8 cellular contexts compared by ENCODE assay signal in genomic region chr5:149345147-149345891, GRCh38. TPM values are rescaled to one million over a fixed set of nuclear protein-coding genes. Genes with fewer than 3 reads are reported as not detected.
DNase-seq lines count a peak whose midpoint lies in the region; ATAC-seq and TF ChIP-seq lines count a peak whose summit lies in the region.

Gene GRPEL2, plus strand, starts transcription at chr5:149345499. Its CDS starts 41 bp downstream, at chr5:149345540.

- no peak within 1 kb of the TSS for H3K23ac ChIP-seq in trophoblast cell (ENCODE audit: low read length)

- peak; percentile 98 for ATAC-seq in HG02642 (IDR thresholded peaks at IDR 0.05; ENCODE audit: poor library complexity, unreplicated experiment)

- peak within 1 kb of the TSS; percentile 69 for H3K4me2 ChIP-seq in trophoblast cell (ENCODE audit: low read length)

- H3K14ac ChIP-seq in trophoblast cell (ENCODE audit: low read length) = peak within 1 kb of the TSS; percentile 93

- no peaks in the 10 kb centered on the region for H3K9me3 ChIP-seq in cardiac muscle cell (ENCODE audit: low read depth)
- H3K9me3 ChIP-seq in trophoblast cell (ENCODE audit: insufficient read depth, low read depth, low read length) = no peaks in the 10 kb centered on the region
- no peaks in the 10 kb centered on the region for H3K9me3 ChIP-seq in transverse colon

- peak within 1 kb of the TSS; percentile 99 for H4K8ac ChIP-seq in trophoblast cell (ENCODE audit: low read depth, low read length)

- no peak for TF ChIP-seq CTCF in cardiac muscle cell (IDR thresholded peaks at IDR 0.05; ENCODE audit: low read depth, low read length)
- TF ChIP-seq CTCF in transverse colon (IDR thresholded peaks at IDR 0.05) = peak in 1 of 5 experiments; percentile 5

- H3K4ac ChIP-seq in trophoblast cell (ENCODE audit: low read depth, low read length) = peak within 1 kb of the TSS; percentile 53

- peaks cover 5% of the 10 kb centered on the region for H3K79me2 ChIP-seq in trophoblast cell (ENCODE audit: control insufficient read depth, insufficient read depth, low read length, poor library complexity)

- H3K4me1 ChIP-seq in cardiac muscle cell (ENCODE audit: low read depth) = peaks cover 5% of the 10 kb centered on the region
- H3K4me1 ChIP-seq in trophoblast cell (ENCODE audit: control insufficient read depth in 1 of 2, insufficient read depth in 2 of 2, low read length in 2 of 2) = peaks cover 2 to 5% of the 10 kb centered on the region in 2 experiments
- peaks cover 4 to 28% (median 12%) of the 10 kb centered on the region in 4 donors for H3K4me1 ChIP-seq in transverse colon

- H2AFZ ChIP-seq in trophoblast cell (ENCODE audit: insufficient read depth, low read length, poor library complexity) = peak within 1 kb of the TSS; percentile 83

- H3K9ac ChIP-seq in trophoblast cell (ENCODE audit: low read length) = peak within 1 kb of the TSS; percentile 53

- H2BK120ac ChIP-seq in trophoblast cell (ENCODE audit: insufficient read depth, low read length, poor library complexity) = peak within 1 kb of the TSS; percentile 24

- peak within 1 kb of the TSS; percentile 72 for H4K12ac ChIP-seq in trophoblast cell (ENCODE audit: low read depth, low read length)

- H3K27me3 ChIP-seq in cardiac muscle cell (peaks cover 29% of the 10 kb centered on the region), trophoblast cell (ENCODE audit: insufficient read depth, low read length) (no peaks in the 10 kb centered on the region), transverse colon (no peaks in the 10 kb centered on the region)

- H3K36me3 ChIP-seq in cardiac muscle cell = peaks cover 18% of the 10 kb centered on the region
- peaks cover 5 to 17% of the 10 kb centered on the region in 2 experiments for H3K36me3 ChIP-seq in trophoblast cell (ENCODE audit: control insufficient read depth in 1 of 2, insufficient read depth in 2 of 2, low read length in 2 of 2)
- H3K36me3 ChIP-seq in transverse colon = peaks cover 0 to 14% (median 7%) of the 10 kb centered on the region in 4 donors

- intact Hi-C loops in transverse colon (cut with DNase I; ENCODE audit: low total_unique reads) = no loop called here

- no CpG with 5 or more reads among the region's 54 CpGs for WGBS in trophoblast cell (ENCODE audit: extremely low coverage, insufficient coverage, insufficient read length)
- WGBS in transverse colon (ENCODE audit: low coverage in 1 of 2), 2 donors = 0 to 1% methylated on average over 2 to 42 of the region's 54 CpGs

- peak; percentile 80 for TF ChIP-seq POLR2A in GM10847 (IDR thresholded peaks at IDR 0.05; ENCODE audit: extremely low read depth, insufficient read length)
- peak; percentile 58 for TF ChIP-seq POLR2A in transverse colon (IDR thresholded peaks at IDR 0.05)

- H3K4me3 ChIP-seq in cardiac muscle cell (peak within 1 kb of the TSS; percentile 46), trophoblast cell (ENCODE audit: low read depth, low read length) (peak within 1 kb of the TSS; percentile 78), transverse colon (peak within 1 kb of the TSS; percentile 50 to 84 (median 61))

- TF ChIP-seq EP300 in transverse colon (IDR thresholded peaks at IDR 0.05; ENCODE audit: low read depth) = no peak

- peak within 1 kb of the TSS; percentile 77 for H2AK5ac ChIP-seq in trophoblast cell (ENCODE audit: low read length)

- H3K27ac ChIP-seq in cardiac muscle cell (no peak within 1 kb of the TSS), trophoblast cell (ENCODE audit: low read depth, low read length) (peak within 1 kb of the TSS; percentile 11), transverse colon (peak within 1 kb of the TSS; percentile 76 to 91 (median 87))

- H2BK5ac ChIP-seq in trophoblast cell (ENCODE audit: low read depth, low read length, poor library complexity) = peak within 1 kb of the TSS; percentile 58

- in situ Hi-C loops in transverse colon (cut with MboI; ENCODE audit: low pct_ligation_motif_present in 1 of 4, low pct_unique_long_range_greater_than_20kb in 1 of 4, low sequenced_read_pairs in 3 of 4) = loop anchor here in 1 of 4 donors (25.0 kb wide), 1 partner anchor 217 kb away; the partner anchor contains the start of gene CSNK1A1

- peaks cover 8% of the 10 kb centered on the region for H3K79me1 ChIP-seq in trophoblast cell (ENCODE audit: low read length)

- H2BK12ac ChIP-seq in trophoblast cell (ENCODE audit: low read length) = no peak within 1 kb of the TSS

- peak within 1 kb of the TSS; percentile 93 for H4K91ac ChIP-seq in trophoblast cell (ENCODE audit: low read depth, low read length)

- DNase-seq in NCI-H1417 (lab: John Stamatoyannopoulos, UW) = peak; percentile 90 to 97 (median 95)
- DNase-seq in SW 1271 (lab: John Stamatoyannopoulos, UW) = peak; percentile 94 to 98
- peak; percentile 82 for DNase-seq in activated naive CD8-positive, alpha-beta T cell treated with anti-CD3 and anti-CD28 coated beads, Interleukin-2, amount 50 U/mL, for 16 hours (ENCODE audit: low read depth, low spot score)
- peak; percentile 97 to 98 for DNase-seq in cardiac muscle cell (ENCODE audit: low read depth in 1 of 2, low spot score in 1 of 2)
- peak; percentile 98 to 99 for DNase-seq in trophoblast cell
- peak; percentile 96 for DNase-seq in transverse colon

- peak within 1 kb of the TSS; percentile 95 for H3K18ac ChIP-seq in trophoblast cell (ENCODE audit: low read length)

RNA-seq across cellular contexts. Expression of gene GRPEL2, which starts in this region (rescaled TPM):
- total RNA-seq in cardiac muscle cell (4.9 and 5.1 TPM in 2 replicates), transverse colon (10 to 100 TPM in 1 of 4 donors, 1 to 10 TPM in 3; 2.2 to 10.6 (median 6.4) TPM)
- polyA plus RNA-seq in cardiac muscle cell = 4.2 and 6.6 TPM in 2 replicates
- 10.1 and 11.1 TPM in 2 replicates for polyA plus RNA-seq in trophoblast cell (2013)
